Comparison of ENCODE assay signal across 1 cellular context in the genomic region with DNA sequence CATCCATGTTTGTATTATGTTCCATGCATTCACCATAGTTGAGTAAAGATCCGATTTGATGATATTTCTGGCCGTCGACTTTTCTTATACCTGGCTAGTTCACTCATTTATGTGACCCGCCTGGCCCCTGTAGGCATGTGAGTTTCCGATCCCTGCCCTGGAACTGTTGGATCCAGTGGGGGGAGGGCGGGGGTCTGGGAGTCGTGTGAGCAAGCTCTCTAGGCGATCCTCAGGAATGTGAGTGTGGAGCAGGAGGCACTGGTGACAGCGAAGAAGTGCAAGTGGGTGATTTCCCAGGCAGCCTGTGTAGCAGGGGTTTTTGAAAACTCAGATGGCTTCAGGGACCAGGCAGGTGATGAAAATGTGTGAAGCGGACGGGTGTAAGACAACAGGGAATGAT.
TF ChIP-seq lines count a peak whose summit lies in the region.

No MANE protein-coding gene starts in this region.

TF ChIP-seq in SK-N-SH, 30 proteins besides CTCF, POLR2A, EP300 and RAD21:
- no peak for TF ChIP-seq MEF2A (IDR thresholded peaks at IDR 0.05; ENCODE audit: borderline replicate concordance, low read depth)
